8 cellular contexts compared by ENCODE assay signal in the genomic region with DNA sequence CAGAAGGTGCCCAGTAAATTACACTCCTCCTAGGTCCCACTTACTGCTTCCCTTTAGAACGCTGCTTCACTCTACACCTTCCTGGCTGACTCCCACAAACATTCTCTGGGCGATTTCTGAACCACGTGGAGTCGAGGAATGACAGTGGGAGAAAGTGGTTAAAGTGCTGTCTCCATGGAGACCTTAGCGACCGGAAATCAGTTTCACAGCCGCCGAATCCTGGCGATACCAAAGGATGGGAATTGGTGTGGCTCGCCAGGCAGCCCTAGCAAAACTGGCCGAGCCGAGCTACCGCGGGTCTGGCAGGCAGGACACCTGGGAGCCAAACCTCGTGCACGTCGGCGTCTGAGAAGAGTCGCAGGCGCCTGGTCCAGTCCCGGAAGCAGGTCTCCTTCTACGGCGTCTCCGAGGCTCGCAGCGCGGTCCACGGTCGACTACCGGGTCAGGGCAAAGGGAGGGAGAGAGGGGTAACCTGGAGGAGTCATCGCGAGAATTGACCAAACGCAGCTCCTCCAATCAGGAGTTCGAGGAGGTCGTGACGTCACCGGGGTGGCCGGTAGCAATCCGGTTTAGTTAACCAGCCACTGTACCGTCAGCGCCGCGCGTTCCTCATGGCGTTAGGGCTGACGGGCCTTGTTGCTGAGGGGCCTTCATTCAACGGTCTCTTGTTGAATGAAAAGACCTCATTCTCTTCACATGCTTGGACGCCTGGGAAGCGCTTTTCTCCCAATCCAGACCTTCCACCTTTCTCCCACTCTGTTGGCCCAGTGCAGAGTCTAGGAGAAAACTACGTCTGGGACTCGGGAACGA. TPM values are rescaled to one million over a fixed set of nuclear protein-coding genes. Genes with fewer than 3 reads are reported as not detected.
DNase-seq lines count a peak whose midpoint lies in the region; ATAC-seq and FAIRE-seq lines count a peak whose summit lies in the region.

A gene with protein sequence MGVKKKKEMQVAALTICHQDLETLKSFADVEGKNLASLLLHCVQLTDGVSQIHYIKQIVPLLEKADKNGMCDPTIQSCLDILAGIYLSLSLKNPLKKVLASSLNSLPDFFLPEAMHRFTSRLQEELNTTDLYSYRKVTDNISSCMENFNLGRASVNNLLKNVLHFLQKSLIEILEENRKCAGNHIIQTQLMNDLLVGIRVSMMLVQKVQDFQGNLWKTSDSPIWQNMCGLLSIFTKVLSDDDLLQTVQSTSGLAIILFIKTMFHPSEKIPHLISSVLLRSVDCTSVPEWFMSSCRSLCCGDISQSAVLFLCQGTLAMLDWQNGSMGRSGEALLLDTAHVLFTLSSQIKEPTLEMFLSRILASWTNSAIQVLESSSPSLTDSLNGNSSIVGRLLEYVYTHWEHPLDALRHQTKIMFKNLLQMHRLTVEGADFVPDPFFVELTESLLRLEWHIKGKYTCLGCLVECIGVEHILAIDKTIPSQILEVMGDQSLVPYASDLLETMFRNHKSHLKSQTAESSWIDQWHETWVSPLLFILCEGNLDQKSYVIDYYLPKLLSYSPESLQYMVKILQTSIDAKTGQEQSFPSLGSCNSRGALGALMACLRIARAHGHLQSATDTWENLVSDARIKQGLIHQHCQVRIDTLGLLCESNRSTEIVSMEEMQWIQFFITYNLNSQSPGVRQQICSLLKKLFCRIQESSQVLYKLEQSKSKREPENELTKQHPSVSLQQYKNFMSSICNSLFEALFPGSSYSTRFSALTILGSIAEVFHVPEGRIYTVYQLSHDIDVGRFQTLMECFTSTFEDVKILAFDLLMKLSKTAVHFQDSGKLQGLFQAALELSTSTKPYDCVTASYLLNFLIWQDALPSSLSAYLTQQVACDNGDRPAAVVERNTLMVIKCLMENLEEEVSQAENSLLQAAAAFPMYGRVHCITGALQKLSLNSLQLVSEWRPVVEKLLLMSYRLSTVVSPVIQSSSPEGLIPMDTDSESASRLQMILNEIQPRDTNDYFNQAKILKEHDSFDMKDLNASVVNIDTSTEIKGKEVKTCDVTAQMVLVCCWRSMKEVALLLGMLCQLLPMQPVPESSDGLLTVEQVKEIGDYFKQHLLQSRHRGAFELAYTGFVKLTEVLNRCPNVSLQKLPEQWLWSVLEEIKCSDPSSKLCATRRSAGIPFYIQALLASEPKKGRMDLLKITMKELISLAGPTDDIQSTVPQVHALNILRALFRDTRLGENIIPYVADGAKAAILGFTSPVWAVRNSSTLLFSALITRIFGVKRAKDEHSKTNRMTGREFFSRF (N-terminal part only) (minus strand): TSS at position 436 of the 810 bp plus-strand sequence. CDS start 3,646 bp downstream, outside the sequence.

- no peaks in the 10 kb centered on the region for H3K9me3 ChIP-seq in endocrine pancreas (ENCODE audit: control insufficient read depth, low read length)

- H3K9ac ChIP-seq in endocrine pancreas (ENCODE audit: control insufficient read depth, insufficient read depth, low read length) (peak within 1 kb of the TSS; percentile 76), mesendoderm (ENCODE audit: low read length) (peak within 1 kb of the TSS; percentile 82)

- DNase-seq in COLO829 (ENCODE audit: low spot score) (peak; percentile 95), HTR-8/SVneo (ENCODE audit: insufficient read length, low spot score) (peak; percentile 99), NOMO-1 treated with dmso at 0.1 percent for 144 hours (lab: John Stamatoyannopoulos, UW; ENCODE audit: unreplicated experiment) (peak; percentile 97), mesendoderm (peak; percentile 99)
- DNase-seq in activated CD8-positive, alpha-beta memory T cell treated with anti-CD3 and anti-CD28 coated beads, Interleukin-2, amount 10 ng/mL, durations not matched to agents 7 days and 5 days: peak; percentile 100
- peak; percentile 95 for DNase-seq in stimulated activated CD8-positive, alpha-beta memory T cell treated with anti-CD3 and anti-CD28 coated beads, Interleukin-15, amount 100 ng/mL, for 1 hour (ENCODE audit: low read depth)

- H3K18ac ChIP-seq in mesendoderm (ENCODE audit: low read length): peak within 1 kb of the TSS; percentile 62

- H3K4me1 Mint-ChIP-seq in activated CD8-positive, alpha-beta memory T cell treated with anti-CD3 and anti-CD28 coated beads, Interleukin-2, amount 10 ng/mL, durations not matched to agents 7 days and 5 days: peaks cover 41% of the 10 kb centered on the region

- H3K36me3 Mint-ChIP-seq in activated CD8-positive, alpha-beta memory T cell treated with anti-CD3 and anti-CD28 coated beads, Interleukin-2, amount 10 ng/mL, durations not matched to agents 7 days and 5 days: peaks cover 8% of the 10 kb centered on the region

- CTCF ChIA-PET in activated CD8-positive, alpha-beta memory T cell treated with anti-CD3 and anti-CD28 coated beads, Interleukin-2, amount 10 ng/mL, durations not matched to agents 7 days and 5 days (lab: Charles Lee): interaction anchor here (0.7 to 4.1 kb wide), 12 partner anchors 10 to 795 kb away, joined by 3 to 24 read pairs (median 5); no protein-coding TSS in a partner anchor

- no peak within 1 kb of the TSS for H2BK15ac ChIP-seq in mesendoderm (replicated peaks; ENCODE audit: low read depth)

- H2BK120ac ChIP-seq in mesendoderm (ENCODE audit: low read depth, low read length): no peak within 1 kb of the TSS

- H3K36me3 ChIP-seq in endocrine pancreas (ENCODE audit: control insufficient read depth, insufficient read depth, low read length) (no peaks in the 10 kb centered on the region), mesendoderm (ENCODE audit: control insufficient read depth, insufficient read depth, low read length) (no peaks in the 10 kb centered on the region)

- no peak within 1 kb of the TSS for H2BK5ac ChIP-seq in mesendoderm (ENCODE audit: low read length)

- peak within 1 kb of the TSS; percentile 39 for H3K27ac ChIP-seq in mesendoderm (ENCODE audit: low read depth, low read length)

- H3K23ac ChIP-seq in mesendoderm (ENCODE audit: low read length): peak within 1 kb of the TSS; percentile 89

- H3K79me2 ChIP-seq in mesendoderm (ENCODE audit: control insufficient read depth, insufficient read depth, low read length): peaks cover 8% of the 10 kb centered on the region

- no CpG with 5 or more reads among the region's 52 CpGs for WGBS in mesendoderm (ENCODE audit: extremely low coverage, insufficient coverage, low lambda C conversion rate)

- peak within 1 kb of the TSS; percentile 98 for H3K56ac ChIP-seq in mesendoderm (ENCODE audit: low read length)

- H3K4me3 ChIP-seq in endocrine pancreas (ENCODE audit: control insufficient read depth, insufficient read depth, low read length) (peak within 1 kb of the TSS; percentile 78), mesendoderm (ENCODE audit: low read length) (peak within 1 kb of the TSS; percentile 81)

- peak within 1 kb of the TSS; percentile 82 for H4K8ac ChIP-seq in mesendoderm (ENCODE audit: low read depth, low read length)

- H3K79me1 ChIP-seq in mesendoderm (ENCODE audit: low read length): peaks cover 5% of the 10 kb centered on the region

- peak within 1 kb of the TSS; percentile 93 for H3K4me3 Mint-ChIP-seq in activated CD8-positive, alpha-beta memory T cell treated with anti-CD3 and anti-CD28 coated beads, Interleukin-2, amount 10 ng/mL, durations not matched to agents 7 days and 5 days

- no peaks in the 10 kb centered on the region for H3K27me3 ChIP-seq in endocrine pancreas (ENCODE audit: control insufficient read depth, insufficient read depth, low read length)
- H3K27me3 ChIP-seq in mesendoderm (ENCODE audit: insufficient read depth, low read length, poor library complexity): no peaks in the 10 kb centered on the region

- H2AK5ac ChIP-seq in mesendoderm (ENCODE audit: low read length): no peak within 1 kb of the TSS

- ATAC-seq in GM21367 (IDR thresholded peaks at IDR 0.05; ENCODE audit: unreplicated experiment): peak; percentile 95
- ATAC-seq in activated CD8-positive, alpha-beta memory T cell treated with anti-CD3 and anti-CD28 coated beads, Interleukin-2, amount 10 ng/mL, durations not matched to agents 7 days and 5 days: peak; percentile 98

- FAIRE-seq in HTR-8/SVneo (lab: Jason Lieb, UNC): peak; percentile 96

- peak within 1 kb of the TSS; percentile 84 for H3K4ac ChIP-seq in mesendoderm (ENCODE audit: low read depth, low read length)

- peak within 1 kb of the TSS; percentile 71 for H4K5ac ChIP-seq in mesendoderm (ENCODE audit: low read length)

- H3K4me1 ChIP-seq in endocrine pancreas (ENCODE audit: control insufficient read depth, insufficient read depth, low read length) (peaks cover 7% of the 10 kb centered on the region), mesendoderm (ENCODE audit: control insufficient read depth, low read depth, low read length) (no peaks in the 10 kb centered on the region)

- no peaks in the 10 kb centered on the region for H3K27me3 Mint-ChIP-seq in activated CD8-positive, alpha-beta memory T cell treated with anti-CD3 and anti-CD28 coated beads, Interleukin-2, amount 10 ng/mL, durations not matched to agents 7 days and 5 days

- no peaks in the 10 kb centered on the region for H3K9me3 Mint-ChIP-seq in activated CD8-positive, alpha-beta memory T cell treated with anti-CD3 and anti-CD28 coated beads, Interleukin-2, amount 10 ng/mL, durations not matched to agents 7 days and 5 days (ENCODE audit: low read depth)

- H3K27ac Mint-ChIP-seq in activated CD8-positive, alpha-beta memory T cell treated with anti-CD3 and anti-CD28 coated beads, Interleukin-2, amount 10 ng/mL, durations not matched to agents 7 days and 5 days: peak within 1 kb of the TSS; percentile 95

- peak within 1 kb of the TSS; percentile 88 for H3K4me2 ChIP-seq in mesendoderm (ENCODE audit: low read length)

RNA-seq across cellular contexts. Expression of the gene that starts here (rescaled TPM):
- 10 to 100 TPM; 32.0 to 32.1 TPM for total RNA-seq in activated CD8-positive, alpha-beta memory T cell treated with anti-CD3 and anti-CD28 coated beads, Interleukin-2, amount 10 ng/mL, durations not matched to agents 7 days and 5 days
- polyA plus RNA-seq in mesendoderm (2013, experiment 1 of 2): 10.2 TPM
- polyA plus RNA-seq in mesendoderm (2013, experiment 2 of 2): 10.1 TPM

Comparison
In these comparisons a context has a peak if more than half of its experiments do, and no peak if none do; other contexts are left out.
1. Peak in every context shown above with its lines: DNase-seq, ATAC-seq, H3K4me3 ChIP-seq and H3K27ac ChIP-seq.